Comparison of ENCODE assay signal across 12 cellular contexts in the genomic region with DNA sequence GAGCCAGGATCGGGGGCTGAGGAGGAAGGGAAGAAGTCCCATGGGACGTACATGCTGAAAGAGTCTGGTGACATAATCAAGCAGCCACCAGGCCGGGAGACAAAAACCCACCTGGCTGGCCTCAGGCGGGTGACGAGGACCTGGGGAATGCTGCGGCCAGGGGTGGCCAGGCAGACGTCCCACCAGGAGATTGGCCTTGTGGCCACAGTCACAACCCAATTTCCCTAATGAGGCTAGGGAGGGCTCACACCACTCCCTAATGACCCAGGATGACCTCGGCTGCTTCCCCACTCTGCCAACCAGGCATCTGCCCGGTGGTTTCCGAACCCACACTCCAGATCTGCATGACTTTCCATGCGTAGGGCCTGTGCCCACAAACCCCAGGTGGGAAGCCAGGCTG.
"Had no signal": no experiment of that assay in that cellular context is flagged by ENCODE, and none has a peak within 500 bp of the region (broad histone marks: within the 10 kb centered on the region; RNA-seq: fewer than 3 reads in every experiment).

No MANE protein-coding gene starts in this region.

- FAIRE-seq: keratinocyte had no signal

- H3K27me3 ChIP-seq: gastrocnemius medialis had no signal

- H2AFZ ChIP-seq: parathyroid adenoma had no signal

- H3K36me3 ChIP-seq: gastrocnemius medialis, left ventricle myocardium inferior, tibial artery had no signal

- H3K9me3 ChIP-seq: gastrocnemius medialis, left ventricle myocardium inferior, tibial artery had no signal

- DNase-seq: activated CD4-positive, CD25-positive, alpha-beta regulatory T cell; activated naive CD4-positive, alpha-beta T cell treated with anti-CD3 and anti-CD28 coated beads, Interleukin-2, amount 10 ng/mL, durations not matched to agents 7 days and 5 days; caudate nucleus; effector CD4-positive, alpha-beta T cell; gastrocnemius medialis; left ventricle myocardium inferior; retina; T-helper 17 cell; tibial artery had no signal

- H3K79me2 ChIP-seq: parathyroid adenoma had no signal

- H3K4me1 ChIP-seq: gastrocnemius medialis, left ventricle myocardium inferior, parathyroid adenoma, tibial artery had no signal

- H3K27ac ChIP-seq: coronary artery, gastrocnemius medialis, left ventricle myocardium inferior, parathyroid adenoma, tibial artery had no signal

- H3K4me3 ChIP-seq: coronary artery, gastrocnemius medialis, left ventricle myocardium inferior, tibial artery had no signal

- H3K9ac ChIP-seq: parathyroid adenoma had no signal
